Comparison of ENCODE assay signal across 1 cellular context in genomic region chr12:1612196-1612595, GRCh38.
TF ChIP-seq lines count a peak whose summit lies in the region.

No MANE protein-coding gene starts in this region.

TF ChIP-seq in IMR-90, 13 proteins besides CTCF, POLR2A, EP300 and RAD21 (continued from another document):
- TF ChIP-seq RFX5 (IDR thresholded peaks at IDR 0.05; ENCODE audit: low read depth, low read length) (no peak), CHD1 (IDR thresholded peaks at IDR 0.05; ENCODE audit: low read depth, low read length) (no peak), CEBPB (IDR thresholded peaks at IDR 0.05; ENCODE audit: low read depth, low read length) (no peak), USF2 (IDR thresholded peaks at IDR 0.05; ENCODE audit: low read depth, low read length) (no peak), MAFK (IDR thresholded peaks at IDR 0.05; ENCODE audit: low read depth, low read length) (no peak)
TF ChIP-seq in IMR-90: peak in this region for 0.
